Comparison of ENCODE assay signal across 17 cellular contexts in the genomic region with DNA sequence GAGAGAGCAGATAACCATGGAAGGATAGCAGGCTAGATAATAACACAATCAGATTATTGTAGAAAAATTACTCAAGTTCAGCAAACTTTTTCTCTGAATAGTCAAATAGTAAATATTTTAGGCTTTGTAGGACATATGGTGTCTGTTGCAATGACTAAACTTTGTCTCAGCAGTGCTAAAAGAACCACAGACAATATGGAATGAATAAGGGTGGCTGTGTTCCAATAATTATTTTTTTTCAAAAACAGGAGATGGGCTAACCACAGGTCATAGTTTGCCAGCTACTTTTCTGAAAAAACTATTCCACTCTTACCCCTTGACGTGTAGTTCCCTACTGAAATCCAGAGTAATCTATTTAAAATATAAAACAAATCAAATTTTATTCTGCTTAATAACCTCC.
DNase-seq lines count a peak whose midpoint lies in the region; ATAC-seq and TF ChIP-seq lines count a peak whose summit lies in the region.
"Had no signal": no experiment of that assay in that cellular context is flagged by ENCODE, and none has a peak within 500 bp of the region (broad histone marks: within the 10 kb centered on the region; RNA-seq: fewer than 3 reads in every experiment).

No MANE protein-coding gene starts in this region.

- ATAC-seq in HG02852 (IDR thresholded peaks at IDR 0.05; ENCODE audit: unreplicated experiment), result no peak
- no peak for ATAC-seq in esophagus mucosa
- ATAC-seq: GM12878, K562 had no signal

- H3K36me3 ChIP-seq in mammary epithelial cell (ENCODE audit: insufficient read depth, low read length) (no peaks in the 10 kb centered on the region), breast epithelium (no peaks in the 10 kb centered on the region)
- H3K36me3 ChIP-seq: BLaER1 treated with 17β-estradiol and CSF1 and Interleukin-3, amounts not matched to agents 10 nM and 100 nM had no signal

- TF ChIP-seq CTCF in mammary epithelial cell (conservative IDR thresholded peaks at IDR 0.05 in 1 of 2, IDR thresholded peaks at IDR 0.05 in 1 of 2; ENCODE audit: extremely low read depth in 1 of 2, insufficient read depth in 1 of 2, low read depth in 1 of 2, low read length in 2 of 2) (no peak), breast epithelium (IDR thresholded peaks at IDR 0.05) (no peak), fibroblast of mammary gland (conservative IDR thresholded peaks at IDR 0.05; ENCODE audit: control insufficient read depth, insufficient read depth, low read depth, low read length) (no peak)

- no peak overlapping the region for H3K4me3 ChIP-seq in mammary epithelial cell (replicated peaks in 1 of 3; ENCODE audit: insufficient read depth in 1 of 3, low read depth in 2 of 3, low read length in 3 of 3)
- no peak overlapping the region for H3K4me3 ChIP-seq in breast epithelium
- no peak overlapping the region for H3K4me3 ChIP-seq in fibroblast of mammary gland (ENCODE audit: control insufficient read depth, low read depth, low read length)
- H3K4me3 ChIP-seq: BLaER1 treated with 17β-estradiol and CSF1 and Interleukin-3, amounts not matched to agents 10 nM and 100 nM; GM12878; K562 had no signal

- no peak overlapping the region for H3K9ac ChIP-seq in mammary epithelial cell (ENCODE audit: insufficient read depth, low read length)
- H3K9ac ChIP-seq: BLaER1 treated with 17β-estradiol and CSF1 and Interleukin-3, amounts not matched to agents 10 nM and 100 nM had no signal

- dilution Hi-C loops in mammary epithelial cell (cut with HindIII; ENCODE audit: low sequenced_read_pairs), result no loop called here

- no peaks in the 10 kb centered on the region for H4K20me1 ChIP-seq in mammary epithelial cell (ENCODE audit: insufficient read depth, low read length)
- H4K20me1 ChIP-seq: BLaER1 treated with 17β-estradiol and CSF1 and Interleukin-3, amounts not matched to agents 10 nM and 100 nM had no signal

- DNase-seq in mammary epithelial cell (peak; percentile 30), breast epithelium (ENCODE audit: low spot score in 2 of 2) (no peak), M059J (ENCODE audit: low read depth) (peak; percentile 2), fibroblast of mammary gland (ENCODE audit: low read depth) (peak; percentile 1), COLO668 (lab: John Stamatoyannopoulos, UW; ENCODE audit: unreplicated experiment) (no peak), COR-L47 (lab: John Stamatoyannopoulos, UW) (no peak)
- DNase-seq: CD4-positive, CD25-positive, alpha-beta regulatory T cell; DMS79; EL; GOT3; H9 had no signal

- BruUV-seq in mammary epithelial cell (replicated peaks; lab: Mats Ljungman, UMichigan), result no TSS peak

- in situ Hi-C loops in mammary epithelial cell (cut with MboI; ENCODE audit: low sequenced_read_pairs in 2 of 2), result no loop called here

- WGBS in mammary epithelial cell (ENCODE audit: low coverage, missing lambda C conversion rate), result 0% methylated on average over 1 of the region's 1 CpG

- H3K9me3 ChIP-seq in mammary epithelial cell (replicated peaks; ENCODE audit: insufficient read depth, low read length) (no peaks in the 10 kb centered on the region), breast epithelium (no peaks in the 10 kb centered on the region)

- H3K4me1 ChIP-seq in mammary epithelial cell (ENCODE audit: insufficient read depth, low read length) (peaks cover 7% of the 10 kb centered on the region), breast epithelium (no peaks in the 10 kb centered on the region)
- H3K4me1 ChIP-seq: BLaER1 treated with 17β-estradiol and CSF1 and Interleukin-3, amounts not matched to agents 10 nM and 100 nM had no signal

- H3K4me2 ChIP-seq in mammary epithelial cell (ENCODE audit: insufficient read depth, low read depth, low read length), result no peak overlapping the region
- H3K4me2 ChIP-seq: BLaER1 treated with 17β-estradiol and CSF1 and Interleukin-3, amounts not matched to agents 10 nM and 100 nM had no signal

- H3K27ac ChIP-seq in mammary epithelial cell (ENCODE audit: insufficient read depth, low read depth, low read length), result no peak overlapping the region
- no peak overlapping the region for H3K27ac ChIP-seq in breast epithelium
- H3K27ac ChIP-seq: BLaER1 treated with 17β-estradiol and CSF1 and Interleukin-3, amounts not matched to agents 10 nM and 100 nM; HL-60 had no signal

- H3K27me3 ChIP-seq in mammary epithelial cell (ENCODE audit: insufficient read depth, low read length) (no peaks in the 10 kb centered on the region), breast epithelium (no peaks in the 10 kb centered on the region)
- H3K27me3 ChIP-seq: BLaER1 treated with 17β-estradiol and CSF1 and Interleukin-3, amounts not matched to agents 10 nM and 100 nM had no signal

- intact Hi-C loops in mammary epithelial cell (cut with micrococcal nuclease) (loop anchor here (5.0 kb wide), 1 partner anchor 909 kb away; no protein-coding TSS in a partner anchor), breast epithelium (cut with DNase I; ENCODE audit: low total_unique reads) (no loop called here)

- TF ChIP-seq POLR2A in breast epithelium (IDR thresholded peaks at IDR 0.05), result no peak

- H2AFZ ChIP-seq in mammary epithelial cell (ENCODE audit: low read depth, low read length), result no peak overlapping the region

- no peaks in the 10 kb centered on the region for H3K79me2 ChIP-seq in mammary epithelial cell (ENCODE audit: insufficient read depth, low read length)

- CTCF ChIA-PET in mammary epithelial cell (lab: Charles Lee; ENCODE audit: low non-redundant PET), result interaction anchor here (1.1 kb wide), 1 partner anchor 912 kb away, joined by 3 read pairs; no protein-coding TSS in a partner anchor

Comparison
In these comparisons a context has a peak if more than half of its experiments do, and no peak if none do; other contexts are left out.
1. DNase-seq: peak in mammary epithelial cell (single experiment), M059J (single experiment) and fibroblast of mammary gland (single experiment); none in breast epithelium (0 of 2), COLO668 (single experiment) and COR-L47 (single experiment).